8 cellular contexts compared by ENCODE assay signal in genomic region chr11:9613118-9613829, GRCh38.
DNase-seq lines count a peak whose midpoint lies in the region; ATAC-seq, FAIRE-seq and TF ChIP-seq lines count a peak whose summit lies in the region.

No MANE protein-coding gene starts in this region.

- peak overlapping the region; percentile 45 for H3K4me3 ChIP-seq in AG04449 (ENCODE audit: low read depth, low read length)

- ATAC-seq in GM18867 (IDR thresholded peaks at IDR 0.05; ENCODE audit: unreplicated experiment) (peak; percentile 34), HG03108 (IDR thresholded peaks at IDR 0.05; ENCODE audit: unreplicated experiment) (peak; percentile 38)

- TF ChIP-seq CTCF in AG04449 (IDR thresholded peaks at IDR 0.05; ENCODE audit: insufficient read depth, low read length, missing control alignments), result peak; percentile 97

- CTCF ChIA-PET in AG04449 (lab: Yijun Ruan, JAX), result interaction anchor here (0.7 to 3.7 kb wide), 44 partner anchors 8 to 751 kb away, joined by 3 to 49 read pairs (median 4); partner anchors contain the start of genes SWAP70, WEE1 and ZNF143

- DNase-seq in AG04449 (ENCODE audit: low read depth, low spot score), result peak; percentile 95
- DNase-seq in NCI-H2196 treated with DMSO at 0.1 percent for 48 hours (lab: John Stamatoyannopoulos, UW; ENCODE audit: unreplicated experiment), result peak; percentile 71
- DNase-seq in activated CD4-positive, CD25-positive, alpha-beta regulatory T cell (lab: John Stamatoyannopoulos, UW), result peak; percentile 64 to 80 (median 68)
- peak; percentile 77 for DNase-seq in central memory CD4-positive, alpha-beta T cell
- peak; percentile 85 for DNase-seq in stimulated activated CD4-positive, alpha-beta T cell treated with anti-CD3 and anti-CD28 coated beads, Interleukin-12 subunit alpha, Interleukin-12 subunit beta, amount 100 ng/mL, for 4 hours

- peak; percentile 21 for FAIRE-seq in islet of Langerhans (lab: Jason Lieb, UNC)

- POLR2A ChIA-PET in AG04449 (lab: Yijun Ruan, JAX), result interaction anchor here (1.0 to 1.7 kb wide), 5 partner anchors 40 to 693 kb away, joined by 3 to 9 read pairs (median 4); partner anchors contain the start of genes SWAP70, WEE1 and ZNF143

Comparison
In these comparisons a context has a peak if more than half of its experiments do, and no peak if none do; other contexts are left out.
1. Peak in every context shown above with its lines: DNase-seq, ATAC-seq and H3K4me3 ChIP-seq.